ENCODE assay signal across 20 cellular contexts in genomic region chr13:29892149-29892548, GRCh38. TPM values are rescaled to one million over a fixed set of nuclear protein-coding genes. Genes with fewer than 3 reads are reported as not detected.
DNase-seq lines count a peak whose midpoint lies in the region; FAIRE-seq and TF ChIP-seq lines count a peak whose summit lies in the region.
"Had no signal": no experiment of that assay in that cellular context is flagged by ENCODE, and none has a peak within 500 bp of the region (broad histone marks: within the 10 kb centered on the region; RNA-seq: fewer than 3 reads in every experiment).

No MANE protein-coding gene starts in this region.

- H3K27me3 ChIP-seq in dorsolateral prefrontal cortex: no peaks in the 10 kb centered on the region
- H3K27me3 ChIP-seq in neuron (ENCODE audit: insufficient read depth, low read length): no peaks in the 10 kb centered on the region

- no peaks in the 10 kb centered on the region for H3K36me3 ChIP-seq in neuron (ENCODE audit: insufficient read depth, low read length)
- H3K36me3 ChIP-seq: thoracic aorta had no signal

- peak overlapping the region; percentile 58 for H2AFZ ChIP-seq in neuron (ENCODE audit: low read depth, low read length)

- no peak overlapping the region for H3K27ac Mint-ChIP-seq in activated T-helper 2 cell treated with anti-CD3 and anti-CD28 coated beads, Interferon-gamma antibody, Interleukin-2, Interleukin-4, amounts not matched to agents 10 μg/mL and 5 μg/mL and 100 μg/mL, durations not matched to agents 14 hours and 24 hours and 36 hours
- H3K27ac Mint-ChIP-seq: activated naive CD8-positive, alpha-beta T cell treated with anti-CD3 and anti-CD28 coated beads, Interleukin-2, amount 10 ng/mL, durations not matched to agents 7 days and 5 days had no signal

- H3K4me1 ChIP-seq in neuron (ENCODE audit: insufficient read depth, low read length): peaks cover 17% of the 10 kb centered on the region

- no peaks in the 10 kb centered on the region for H3K36me3 Mint-ChIP-seq in activated T-helper 2 cell treated with anti-CD3 and anti-CD28 coated beads, Interferon-gamma antibody, Interleukin-2, Interleukin-4, amounts not matched to agents 10 μg/mL and 5 μg/mL and 100 μg/mL, durations not matched to agents 14 hours and 24 hours and 36 hours (ENCODE audit: low read depth)
- H3K36me3 Mint-ChIP-seq: activated naive CD8-positive, alpha-beta T cell treated with anti-CD3 and anti-CD28 coated beads, Interleukin-2, amount 10 ng/mL, durations not matched to agents 7 days and 5 days had no signal

- no peak overlapping the region for H3K4me3 Mint-ChIP-seq in activated T-helper 2 cell treated with anti-CD3 and anti-CD28 coated beads, Interferon-gamma antibody, Interleukin-2, Interleukin-4, amounts not matched to agents 10 μg/mL and 5 μg/mL and 100 μg/mL, durations not matched to agents 14 hours and 24 hours and 36 hours (ENCODE audit: low read depth)
- H3K4me3 Mint-ChIP-seq: activated naive CD8-positive, alpha-beta T cell treated with anti-CD3 and anti-CD28 coated beads, Interleukin-2, amount 10 ng/mL, durations not matched to agents 7 days and 5 days had no signal

- DNase-seq in COR-L47 (lab: John Stamatoyannopoulos, UW): peak; percentile 88
- DNase-seq in NCI-H2227 (lab: John Stamatoyannopoulos, UW; ENCODE audit: unreplicated experiment): peak; percentile 50
- DNase-seq in dorsolateral prefrontal cortex: peak; percentile 50 to 77 (median 67)
- DNase-seq in activated T-cell treated with anti-CD3 and anti-CD28 coated beads, Interleukin-2, amount 50 U/mL, for 48 hours: no peak
- no peak for DNase-seq in GM19239 (ENCODE audit: insufficient read length, low spot score)
- DNase-seq in activated effector memory CD4-positive, alpha-beta T cell treated with Interleukin-2 at 50 U/mL for 16 hours: no peak
- no peak for DNase-seq in activated T-helper 2 cell treated with anti-CD3 and anti-CD28 coated beads, Interferon-gamma antibody, Interleukin-2, Interleukin-4, amounts not matched to agents 10 μg/mL and 5 μg/mL and 100 μg/mL, durations not matched to agents 14 hours and 24 hours and 36 hours (ENCODE audit: low spot score)
- DNase-seq: ACHN; activated CD4-positive, alpha-beta T cell treated with anti-CD3 and anti-CD28 coated beads for 48 hours; activated naive CD8-positive, alpha-beta T cell treated with anti-CD3 and anti-CD28 coated beads, Interleukin-2, amount 10 ng/mL, durations not matched to agents 7 days and 5 days; activated T-cell treated with anti-CD3 and anti-CD28 coated beads for 4 hours; left cardiac atrium; NCI-H1694 treated with DMSO at 0.1 percent for 48 hours; SHP77; stimulated activated CD4-positive, alpha-beta T cell treated with anti-CD3 and anti-CD28 coated beads, Interleukin-2, amount 100 ng/mL, for 24 hours had no signal

- intact Hi-C loops in dorsolateral prefrontal cortex (cut with DNase I): no loop called here
- intact Hi-C loops in activated T-helper 2 cell treated with anti-CD3 and anti-CD28 coated beads, Interferon-gamma antibody, Interleukin-2, Interleukin-4, amounts not matched to agents 10 μg/mL and 5 μg/mL and 100 μg/mL, durations not matched to agents 14 hours and 24 hours and 36 hours (cut with micrococcal nuclease): no loop called here

- peak overlapping the region in 55 of 59 donors; percentile 12 to 92 (median 76) for H3K27ac ChIP-seq in dorsolateral prefrontal cortex
- H3K27ac ChIP-seq: epithelial cell of prostate, KMS-11, thoracic aorta had no signal

- peaks cover 3% of the 10 kb centered on the region for H3K27me3 Mint-ChIP-seq in activated T-helper 2 cell treated with anti-CD3 and anti-CD28 coated beads, Interferon-gamma antibody, Interleukin-2, Interleukin-4, amounts not matched to agents 10 μg/mL and 5 μg/mL and 100 μg/mL, durations not matched to agents 14 hours and 24 hours and 36 hours (ENCODE audit: low read depth)

- peak in 4 of 56 donors; percentile 7 to 43 (median 18) for TF ChIP-seq CTCF in dorsolateral prefrontal cortex (IDR thresholded peaks at IDR 0.05 in 54 of 56, conservative IDR thresholded peaks at IDR 0.05 in 2 of 56; ENCODE audit: low read depth in 1 of 56, partially characterized antibody in 56 of 56)

- H3K4me1 Mint-ChIP-seq in activated T-helper 2 cell treated with anti-CD3 and anti-CD28 coated beads, Interferon-gamma antibody, Interleukin-2, Interleukin-4, amounts not matched to agents 10 μg/mL and 5 μg/mL and 100 μg/mL, durations not matched to agents 14 hours and 24 hours and 36 hours (ENCODE audit: low read depth): peaks cover under 1% of the 10 kb centered on the region

- no peak overlapping the region for H3K4me3 ChIP-seq in dorsolateral prefrontal cortex
- no peak overlapping the region for H3K4me3 ChIP-seq in neuron (ENCODE audit: low read length)
- H3K4me3 ChIP-seq: thoracic aorta had no signal

- no peaks in the 10 kb centered on the region for H3K9me3 ChIP-seq in neuron (ENCODE audit: low read length)
- H3K9me3 ChIP-seq: thoracic aorta had no signal

- no peaks in the 10 kb centered on the region for H3K9me3 Mint-ChIP-seq in activated T-helper 2 cell treated with anti-CD3 and anti-CD28 coated beads, Interferon-gamma antibody, Interleukin-2, Interleukin-4, amounts not matched to agents 10 μg/mL and 5 μg/mL and 100 μg/mL, durations not matched to agents 14 hours and 24 hours and 36 hours
- H3K9me3 Mint-ChIP-seq: activated naive CD8-positive, alpha-beta T cell treated with anti-CD3 and anti-CD28 coated beads, Interleukin-2, amount 10 ng/mL, durations not matched to agents 7 days and 5 days had no signal

- FAIRE-seq in GM19239 (lab: Jason Lieb, UNC): no peak
- FAIRE-seq: GM12891 had no signal

RNA-seq across cellular contexts. Expression of gene UBL3, which starts 41.7 kb away (rescaled TPM):
- 100 to 1,000 TPM in 1 of 120 experiments, 10 to 100 TPM in 119; 53.7 to 110 (median 72.5) TPM for total RNA-seq in dorsolateral prefrontal cortex
- total RNA-seq in activated T-helper 2 cell treated with anti-CD3 and anti-CD28 coated beads, Interferon-gamma antibody, Interleukin-2, Interleukin-4, amounts not matched to agents 10 μg/mL and 5 μg/mL and 100 μg/mL, durations not matched to agents 14 hours and 24 hours and 36 hours: 7.9 and 8.5 TPM in 2 replicates

Comparison
In these comparisons a context has a peak if more than half of its experiments do, and no peak if none do; other contexts are left out.
1. DNase-seq: peak in COR-L47 (single experiment), NCI-H2227 (single experiment) and dorsolateral prefrontal cortex (10 of 10); none in activated T-cell treated with anti-CD3 and anti-CD28 coated beads, Interleukin-2, amount 50 U/mL, for 48 hours (0 of 2), GM19239 (single experiment), activated effector memory CD4-positive, alpha-beta T cell treated with Interleukin-2 at 50 U/mL for 16 hours (single experiment) and activated T-helper 2 cell treated with anti-CD3 and anti-CD28 coated beads, Interferon-gamma antibody, Interleukin-2, Interleukin-4, amounts not matched to agents 10 μg/mL and 5 μg/mL and 100 μg/mL, durations not matched to agents 14 hours and 24 hours and 36 hours (single experiment).